Comparison of ENCODE assay signal across 1 cellular context in genomic region chr20:16729565-16730460, GRCh38.
TF ChIP-seq lines count a peak whose summit lies in the region.

Gene SNRPB2, plus strand, starts transcription at chr20:16730026. Its CDS starts 1,677 bp downstream, at chr20:16731703.

TF ChIP-seq in GM12878, 131 proteins besides CTCF, POLR2A, EP300 and RAD21 (continued from another document and continues in another):
- TF ChIP-seq ZBTB33 (IDR thresholded peaks at IDR 0.05) = no peak
- no peak for TF ChIP-seq SUPT20H (IDR thresholded peaks at IDR 0.05; ENCODE audit: borderline replicate concordance, control insufficient read depth, low read depth, low read length)
- TF ChIP-seq ZNF687 (IDR thresholded peaks at IDR 0.05) = peak; percentile 75
- TF ChIP-seq CEBPB (IDR thresholded peaks at IDR 0.05; ENCODE audit: borderline replicate concordance in 1 of 2, low read depth in 2 of 2, low read length in 2 of 2) = no peak
- peak; percentile 76 for TF ChIP-seq CHD2 (IDR thresholded peaks at IDR 0.05; ENCODE audit: borderline replicate concordance, low read depth, low read length)
- TF ChIP-seq HCFC1 (IDR thresholded peaks at IDR 0.05; ENCODE audit: low read length) = peak; percentile 94
- TF ChIP-seq SPI1 (IDR thresholded peaks at IDR 0.05; ENCODE audit: borderline replicate concordance, insufficient read depth, low read depth, low read length) = peak; percentile 32; the same call in 1 of the 2 replicates
- no peak for TF ChIP-seq MEF2A (IDR thresholded peaks at IDR 0.05; ENCODE audit: insufficient read depth, low read depth, low read length)
- peak; percentile 66; the same call in 1 of the 2 replicates for TF ChIP-seq MAX (IDR thresholded peaks at IDR 0.05; ENCODE audit: low read depth, low read length)
- no peak; the same call in 1 of the 2 replicates for TF ChIP-seq TBL1XR1 (IDR thresholded peaks at IDR 0.05; ENCODE audit: low read depth, low read length)
- no peak for TF ChIP-seq ZNF274 (IDR thresholded peaks at IDR 0.05; ENCODE audit: insufficient read depth, insufficient read length)
- 0 out of 2 replicates have a peak, but pooled peaks have one; percentile 1 for TF ChIP-seq EED (IDR thresholded peaks at IDR 0.05; ENCODE audit: low read depth)
- TF ChIP-seq FOS (IDR thresholded peaks at IDR 0.05; ENCODE audit: borderline replicate concordance, extremely low read depth, insufficient read length) = no peak
- peak; percentile 100 for TF ChIP-seq NR2C2 (IDR thresholded peaks at IDR 0.05; ENCODE audit: borderline replicate concordance, control insufficient read depth, insufficient read length, low read depth)
- TF ChIP-seq USF1 (IDR thresholded peaks at IDR 0.05; ENCODE audit: borderline replicate concordance, extremely low read length, insufficient read depth, low read depth, low read length) = no peak
- peak; percentile 90 for TF ChIP-seq RELB (IDR thresholded peaks at IDR 0.05; ENCODE audit: low read depth)
- 0 out of 2 replicates have a peak, but pooled peaks have one; percentile 68 for TF ChIP-seq TCF12 (IDR thresholded peaks at IDR 0.05; ENCODE audit: low read depth, low read length)
- TF ChIP-seq SKIL (IDR thresholded peaks at IDR 0.05; ENCODE audit: low read depth, poor library complexity, severe bottlenecking) = no peak
- no peak for TF ChIP-seq RFX5 (IDR thresholded peaks at IDR 0.05; ENCODE audit: low read depth, low read length)
- no peak for TF ChIP-seq WRNIP1 (IDR thresholded peaks at IDR 0.05; ENCODE audit: borderline replicate concordance, low read depth, low read length)
- TF ChIP-seq NR2F1 (conservative IDR thresholded peaks at IDR 0.05) = no peak
- no peak for TF ChIP-seq USF2 (IDR thresholded peaks at IDR 0.05; ENCODE audit: borderline replicate concordance, low read depth, low read length)
- no peak for TF ChIP-seq SMARCA5 (IDR thresholded peaks at IDR 0.05)
- TF ChIP-seq ASH2L (IDR thresholded peaks at IDR 0.05; ENCODE audit: borderline replicate concordance, low read depth) = peak; percentile 76; the same call in 1 of the 2 replicates
- TF ChIP-seq PAX5 (IDR thresholded peaks at IDR 0.05; ENCODE audit: borderline replicate concordance, low read depth, low read length) = peak; percentile 30; the same call in 1 of the 2 replicates
- no peak for TF ChIP-seq ZBTB4 (CRISPR knock-in tag; IDR thresholded peaks at IDR 0.05)
- TF ChIP-seq TCF7 (IDR thresholded peaks at IDR 0.05; ENCODE audit: borderline replicate concordance) = no peak
- TF ChIP-seq REST (IDR thresholded peaks at IDR 0.05; ENCODE audit: low read depth, low read length) = no peak
- 0 out of 2 replicates have a peak, but pooled peaks have one; percentile 70 for TF ChIP-seq STAT3 (IDR thresholded peaks at IDR 0.05; ENCODE audit: low read depth, low read length)
- no peak for TF ChIP-seq BMI1 (IDR thresholded peaks at IDR 0.05; ENCODE audit: borderline replicate concordance)
